ENCODE assay signal across 22 cellular contexts in the genomic region with DNA sequence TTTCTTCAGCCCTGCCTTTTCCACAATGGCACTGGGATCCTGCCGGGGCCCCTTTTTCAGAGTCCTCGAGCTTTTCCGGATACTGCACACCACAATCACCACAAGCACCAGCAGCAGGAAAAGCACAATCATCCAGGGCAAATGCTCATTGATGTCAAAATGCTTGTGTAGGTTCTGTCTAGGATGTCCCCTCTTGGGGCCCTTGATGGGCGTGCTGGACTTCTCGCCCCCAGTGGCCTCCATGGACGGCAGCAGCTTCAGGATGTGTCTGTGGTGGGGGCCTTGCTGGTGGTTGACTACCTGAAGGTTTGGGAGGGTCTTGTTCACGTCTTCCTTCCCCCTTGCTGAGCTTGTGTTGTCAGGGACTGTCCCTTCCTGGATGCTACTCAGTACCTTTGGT. TPM values are rescaled to one million over a fixed set of nuclear protein-coding genes. Genes with fewer than 3 reads are reported as not detected.
"Had no signal": no experiment of that assay in that cellular context is flagged by ENCODE, and none has a peak within 500 bp of the region (broad histone marks: within the 10 kb centered on the region; RNA-seq: fewer than 3 reads in every experiment).

No MANE protein-coding gene starts in this region.

- H2AFZ ChIP-seq: hepatocyte had no signal

- H3K9me3 ChIP-seq: left ventricle myocardium inferior, mucosa of descending colon, ovary, right atrium auricular region, suprapubic skin, thoracic aorta, tibial artery, uterus had no signal

- H3K27ac ChIP-seq: hepatocyte, left ventricle myocardium inferior, ovary, right atrium auricular region, skin epidermis, suprapubic skin, thoracic aorta, tibial artery, uterus had no signal

- DNase-seq: islet precursor cell; left ventricle myocardium inferior; midbrain; mucosa of descending colon; naive thymus-derived CD4-positive, alpha-beta T cell; ovary; stimulated activated CD4-positive, alpha-beta T cell treated with anti-CD3 and anti-CD28 coated beads, Interleukin-12 subunit alpha, Interleukin-12 subunit beta, amount 100 ng/mL, for 4 hours; stimulated activated CD4-positive, alpha-beta T cell treated with anti-CD3 and anti-CD28 coated beads, Interleukin-15, amount 100 ng/mL, for 24 hours; stimulated activated CD4-positive, alpha-beta T cell treated with anti-CD3 and anti-CD28 coated beads, Interleukin-2, amount 100 ng/mL, for 24 hours; stimulated activated CD4-positive, alpha-beta T cell treated with anti-CD3 and anti-CD28 coated beads, Interleukin-4, amount 100 ng/mL, for 1 hour; stimulated activated naive B cell treated with anti-CD40 and anti-IgM and Interleukin-4, amounts not matched to agents 10 μg/mL and 1 μg/mL and 100 μg/mL, for 72 hours; stimulated activated naive CD8-positive, alpha-beta T cell treated with anti-CD3 and anti-CD28 coated beads, Interleukin-15, Interleukin-2, amounts not matched to agents 100 U/mL and 50 U/mL, for 24 hours; tibial artery; uterus had no signal

- H3K4me2 ChIP-seq: hepatocyte had no signal

- H3K4me1 ChIP-seq: right atrium auricular region, suprapubic skin, tibial artery, uterus had no signal

- ATAC-seq: mucosa of descending colon; naive thymus-derived CD4-positive, alpha-beta T cell; natural killer cell treated with Interleukin-12 subunit alpha and Interleukin-12 subunit beta and Interleukin-15 and Interleukin-18, amount 100 ng/mL, for 72 hours; sciatic nerve; stimulated activated naive B cell treated with anti-CD40 and anti-IgM and Interleukin-4, amounts not matched to agents 10 μg/mL and 1 μg/mL and 100 μg/mL, for 72 hours; stimulated activated naive CD8-positive, alpha-beta T cell treated with anti-CD3 and anti-CD28 coated beads, Interleukin-15, Interleukin-2, amounts not matched to agents 100 U/mL and 50 U/mL, for 24 hours had no signal

- H3K36me3 ChIP-seq: ovary, right atrium auricular region, suprapubic skin, thoracic aorta, tibial artery, uterus had no signal

- H3K27me3 ChIP-seq: hepatocyte, ovary, right atrium auricular region, suprapubic skin, tibial artery, uterus had no signal

- H3K4me3 ChIP-seq: hepatocyte, left ventricle myocardium inferior, lung, mucosa of descending colon, ovary, right atrium auricular region, skin epidermis, suprapubic skin, thoracic aorta, tibial artery, uterus had no signal

RNA-seq across cellular contexts. Expression of gene TNFRSF21, which starts 25.7 kb away (rescaled TPM):
- polyA plus RNA-seq: naive thymus-derived CD4-positive, alpha-beta T cell had no signal
